ENCODE assay signal across 8 cellular contexts in genomic region chrX:135522132-135522530, GRCh38. TPM values are rescaled to one million over a fixed set of nuclear protein-coding genes. Genes with fewer than 3 reads are reported as not detected.
A peak's percentile ranks its signal among the peaks of the same experiment; 100 is the strongest.
DNase-seq lines count a peak whose midpoint lies in the region; ATAC-seq, FAIRE-seq and TF ChIP-seq lines count a peak whose summit lies in the region.

No MANE protein-coding gene starts in this region.

- ATAC-seq in HepG2 (no peak), body of pancreas (peak; percentile 47), aorta (ENCODE audit: low FRiP score) (peak; percentile 12), HG02970 (IDR thresholded peaks at IDR 0.05; ENCODE audit: low FRiP score, unreplicated experiment) (no peak)

- H3K27ac ChIP-seq in liver (ENCODE audit: low read depth in 1 of 2, low read length in 2 of 2) = peak overlapping the region; percentile 19 to 36
- no peak overlapping the region for H3K27ac ChIP-seq in HepG2 (ENCODE audit: extremely low read length, insufficient read depth, low read length)
- H3K27ac ChIP-seq in body of pancreas = peak overlapping the region; percentile 22 to 93 (median 76)
- peak overlapping the region; percentile 92 for H3K27ac ChIP-seq in mesodermal cell (ENCODE audit: low read depth, low read length, severe bottlenecking)
- peak overlapping the region in 1 of 2 donors; percentile 78 for H3K27ac ChIP-seq in aorta (ENCODE audit: low read depth in 1 of 2, low read length in 2 of 2)

- POLR2A ChIA-PET in HepG2 (lab: Yijun Ruan, JAX) = no interaction called here

- H3K4me3 ChIP-seq in liver (ENCODE audit: low read depth in 1 of 3, low read length in 3 of 3) (peak overlapping the region in 2 of 3 donors; percentile 1 to 50), HepG2 (replicated peaks in 1 of 3; ENCODE audit: insufficient read depth in 1 of 3, low read depth in 2 of 3, low read length in 3 of 3) (no peak overlapping the region), body of pancreas (no peak overlapping the region), mesodermal cell (ENCODE audit: extremely low read depth, insufficient read depth, low read length, poor library complexity, severe bottlenecking) (peak overlapping the region; percentile 46), aorta (ENCODE audit: low read length in 2 of 2) (peak overlapping the region; percentile 4 to 69)

- no peak for TF ChIP-seq RAD21 in liver (IDR thresholded peaks at IDR 0.05)
- TF ChIP-seq RAD21 in HepG2 (CRISPR knock-in tag; IDR thresholded peaks at IDR 0.05) = no peak

- H3K9me3 ChIP-seq in liver (ENCODE audit: control insufficient read depth in 4 of 4, low read length in 3 of 4) (no peaks in the 10 kb centered on the region), HepG2 (ENCODE audit: low read length) (no peaks in the 10 kb centered on the region), body of pancreas (no peaks in the 10 kb centered on the region), mesodermal cell (ENCODE audit: control insufficient read depth, low read length) (no peaks in the 10 kb centered on the region), aorta (ENCODE audit: control insufficient read depth, low read length) (no peaks in the 10 kb centered on the region)

- no peaks in the 10 kb centered on the region for H3K79me2 ChIP-seq in HepG2 (ENCODE audit: insufficient read depth, low read length)

- BruUV-seq in HepG2 (replicated peaks; lab: Mats Ljungman, UMichigan) = no TSS peak

- no peak overlapping the region for H2AFZ ChIP-seq in HepG2 (ENCODE audit: low read length)

- H3K4me2 ChIP-seq in HepG2 (ENCODE audit: low read depth, low read length) = no peak overlapping the region

- H4K20me1 ChIP-seq in HepG2 (ENCODE audit: insufficient read depth, low read length) = no peaks in the 10 kb centered on the region

- in situ Hi-C loops in HepG2 (cut with HindIII; ENCODE audit: extremely low pct_ligation_motif_present, low pct_unique_long_range_greater_than_20kb) = no loop called here

- no peak for TF ChIP-seq POLR2A in HepG2 (IDR thresholded peaks at IDR 0.05; ENCODE audit: insufficient read depth in 1 of 2, low read depth in 2 of 2, low read length in 2 of 2)
- TF ChIP-seq POLR2A in body of pancreas (IDR thresholded peaks at IDR 0.05) = no peak

- no peak for FAIRE-seq in HepG2 (lab: Jason Lieb, UNC)

- no peaks in the 10 kb centered on the region for H3K27me3 ChIP-seq in liver (ENCODE audit: control insufficient read depth in 4 of 4, insufficient read depth in 4 of 4, low read length in 3 of 4)
- peaks cover 0 to 7% of the 10 kb centered on the region in 2 experiments; a peak in 1 of 5 replicates for H3K27me3 ChIP-seq in HepG2 (ENCODE audit: control insufficient read depth in 1 of 2, insufficient read depth in 2 of 2, low read length in 2 of 2)
- no peaks in the 10 kb centered on the region for H3K27me3 ChIP-seq in body of pancreas
- no peaks in the 10 kb centered on the region for H3K27me3 ChIP-seq in aorta (ENCODE audit: control insufficient read depth in 1 of 2, insufficient read depth in 2 of 2, low read length in 1 of 2)

- peaks cover 0 to 3% (median 0%) of the 10 kb centered on the region in 4 donors for H3K4me1 ChIP-seq in liver (ENCODE audit: control insufficient read depth in 4 of 4, insufficient read depth in 4 of 4, low read length in 3 of 4)
- H3K4me1 ChIP-seq in HepG2 (ENCODE audit: insufficient read depth, low read length) = no peaks in the 10 kb centered on the region
- no peaks in the 10 kb centered on the region for H3K4me1 ChIP-seq in body of pancreas
- H3K4me1 ChIP-seq in mesodermal cell (ENCODE audit: control insufficient read depth, insufficient read depth, low read length, poor library complexity, severe bottlenecking) = peaks cover 10% of the 10 kb centered on the region
- H3K4me1 ChIP-seq in aorta (ENCODE audit: control insufficient read depth in 1 of 2, insufficient read depth in 2 of 2, low read length in 2 of 2) = peaks cover 0 to 2% of the 10 kb centered on the region in 2 donors

- no peak for DNase-seq in HepG2 (ENCODE audit: low spot score)
- DNase-seq in body of pancreas = no peak
- DNase-seq in aorta = no peak
- DNase-seq in NCI-H2081 treated with DMSO at 0.1 percent for 48 hours (lab: John Stamatoyannopoulos, UW) = no peak
- no peak for DNase-seq in A172 (ENCODE audit: low spot score)

- CTCF ChIA-PET in HepG2 (lab: Yijun Ruan, JAX; ENCODE audit: low intra/inter-chr PET ratio, low total read pairs) = no interaction called here

- H3K9ac ChIP-seq in liver (ENCODE audit: low read depth in 1 of 2, low read length in 2 of 2) (no peak overlapping the region), HepG2 (ENCODE audit: insufficient read depth, low read depth, low read length) (no peak overlapping the region)

- TF ChIP-seq EP300 in HepG2 (IDR thresholded peaks at IDR 0.05; ENCODE audit: low read depth in 2 of 2, low read length in 2 of 2) = no peak
- no peak for TF ChIP-seq EP300 in HepG2 (CRISPR knock-in tag; IDR thresholded peaks at IDR 0.05; ENCODE audit: borderline replicate concordance)

- H3K36me3 ChIP-seq in liver (ENCODE audit: control insufficient read depth in 4 of 4, insufficient read depth in 3 of 4, low read depth in 1 of 4, low read length in 3 of 4) = no peaks in the 10 kb centered on the region
- no peaks in the 10 kb centered on the region for H3K36me3 ChIP-seq in HepG2 (replicated peaks in 1 of 2; ENCODE audit: control insufficient read depth in 1 of 2, insufficient read depth in 2 of 2, low read length in 2 of 2)
- no peaks in the 10 kb centered on the region for H3K36me3 ChIP-seq in body of pancreas (replicated peaks in 1 of 2; ENCODE audit: insufficient read depth in 1 of 2, low read depth in 2 of 2)
- no peaks in the 10 kb centered on the region for H3K36me3 ChIP-seq in mesodermal cell (ENCODE audit: control insufficient read depth, insufficient read depth, low read length)
- H3K36me3 ChIP-seq in aorta (ENCODE audit: control insufficient read depth in 1 of 2, insufficient read depth in 2 of 2, low read length in 1 of 2) = no peaks in the 10 kb centered on the region

- 5% methylated on average over 9 of the region's 9 CpGs for WGBS in liver
- 62% methylated on average over 6 of the region's 9 CpGs for WGBS in HepG2 (ENCODE audit: low lambda C conversion rate)
- 0% methylated on average over 9 of the region's 9 CpGs for WGBS in body of pancreas, 2 donors
- 0% methylated on average over 1 of the region's 9 CpGs; no CpG with 5 or more reads in 1 of the 2 experiments for WGBS in mesodermal cell (ENCODE audit: insufficient coverage in 2 of 2), 2 experiments
- WGBS in aorta, 2 donors = 0 to 26% methylated on average over 9 of the region's 9 CpGs

- intact Hi-C loops in HepG2 (cut with micrococcal nuclease; ENCODE audit: unreplicated experiment) = no loop called here
- intact Hi-C loops in body of pancreas (cut with DNase I) = no loop called here
- intact Hi-C loops in aorta (cut with DNase I) = no loop called here

- TF ChIP-seq CTCF in liver (IDR thresholded peaks at IDR 0.05; ENCODE audit: low read depth, low read length, missing input control) = no peak
- no peak for TF ChIP-seq CTCF in HepG2 (CRISPR knock-in tag; IDR thresholded peaks at IDR 0.05)
- TF ChIP-seq CTCF in body of pancreas (IDR thresholded peaks at IDR 0.05) = no peak

TF ChIP-seq in liver, 16 proteins besides CTCF, POLR2A, EP300 and RAD21:
- TF ChIP-seq NR2F2 (IDR thresholded peaks at IDR 0.05) (no peak), JUND (IDR thresholded peaks at IDR 0.05) (no peak), TAF1 (conservative IDR thresholded peaks at IDR 0.05) (no peak), EGR1 (IDR thresholded peaks at IDR 0.05; ENCODE audit: low read depth in 2 of 2) (no peak), HNF4A (conservative IDR thresholded peaks at IDR 0.05) (no peak), FOXA1 (IDR thresholded peaks at IDR 0.05) (no peak)

RNA-seq across cellular contexts. Expression of gene INTS6L, which starts 1.7 kb away (rescaled TPM):
- 1 to 10 TPM; 1.9 to 8.2 TPM for total RNA-seq in liver
- polyA plus RNA-seq in liver = under 1 TPM; 0.49 to 0.50 TPM
- total RNA-seq in HepG2 (2016; rRNA removed; fragmentation: Illumina TruSeq; extraction: Trizol) = not detected in 2 replicates
- not detected in 2 replicates for total RNA-seq in HepG2 (2016; cell fraction: cytosol; rRNA removed; fragmentation: Illumina TruSeq; extraction: Trizol; ENCODE audit: low read depth)
- total RNA-seq in HepG2 (2016; cell fraction: insoluble cytoplasmic fraction; rRNA removed; fragmentation: Illumina TruSeq; extraction: Trizol) = not detected in 2 replicates
- not detected in 2 replicates for total RNA-seq in HepG2 (2016; cell fraction: membrane; rRNA removed; fragmentation: Illumina TruSeq; extraction: Trizol)
- total RNA-seq in HepG2 (2016; cell fraction: nucleus; rRNA removed; fragmentation: Illumina TruSeq; extraction: Trizol) = not detected in 2 replicates
- 0.01 TPM in 1 of 2 replicates, not detected in the other for polyA plus RNA-seq in HepG2 (2011; rRNA removed)
- polyA plus RNA-seq in HepG2 (2011; cell fraction: cytosol; rRNA removed) = not detected in 2 replicates
- polyA plus RNA-seq in HepG2 (2011; cell fraction: nucleus; rRNA removed) = 0.17 TPM in 1 of 2 replicates, not detected in the other
- polyA plus RNA-seq in HepG2 (2012) = not detected in 2 replicates
- polyA plus RNA-seq in HepG2 (2016; cell fraction: cytosol; fragmentation: Illumina TruSeq; extraction: Trizol; ENCODE audit: low read depth) = not detected in 2 replicates
- not detected in 2 replicates for polyA plus RNA-seq in HepG2 (2016; cell fraction: insoluble cytoplasmic fraction; fragmentation: Illumina TruSeq; extraction: Trizol; ENCODE audit: low read depth)
- not detected in 2 replicates for polyA plus RNA-seq in HepG2 (2016; cell fraction: membrane; fragmentation: Illumina TruSeq; extraction: Trizol; ENCODE audit: low read depth)
- not detected in 2 replicates for polyA plus RNA-seq in HepG2 (2016; cell fraction: nucleus; fragmentation: Illumina TruSeq; extraction: Trizol; ENCODE audit: insufficient read depth, low read depth)
- polyA minus RNA-seq in HepG2 (2011; rRNA and poly(A)+ RNA removed; ENCODE audit: low replicate concordance) = not detected in 2 replicates
- not detected in 2 replicates for polyA minus RNA-seq in HepG2 (2011; cell fraction: cytosol; rRNA and poly(A)+ RNA removed)
- not detected in 2 replicates for polyA minus RNA-seq in HepG2 (2011; cell fraction: nucleus; rRNA and poly(A)+ RNA removed)
- total RNA-seq in body of pancreas = 1 to 10 TPM; 4.7 to 6.9 TPM
- polyA plus RNA-seq in mesodermal cell (2013, experiment 1 of 2) = 7.9 TPM
- 6.4 TPM for polyA plus RNA-seq in mesodermal cell (2013, experiment 2 of 2)
- total RNA-seq in aorta = 10 to 100 TPM; 10.3 to 15.6 TPM
- polyA plus RNA-seq in aorta = 10 to 100 TPM in 1 of 2 donors, 1 to 10 TPM in 1; 1.4 to 15.2 TPM
- total RNA-seq in A172 (2014; rRNA removed; shearing (Covaris generic)) = 0.14 and 0.38 TPM in 2 replicates

Comparison
In these comparisons a context has a peak if more than half of its experiments do, and no peak if none do; other contexts are left out.
1. H3K4me3 ChIP-seq: peak in liver (2 of 3), mesodermal cell (single experiment) and aorta (2 of 2); none in HepG2 (0 of 3) and body of pancreas (0 of 2).
2. ATAC-seq: peak in body of pancreas (single experiment) and aorta (single experiment); none in HepG2 (single experiment) and HG02970 (single experiment).